1 cellular context compared by ENCODE assay signal in the genomic region with DNA sequence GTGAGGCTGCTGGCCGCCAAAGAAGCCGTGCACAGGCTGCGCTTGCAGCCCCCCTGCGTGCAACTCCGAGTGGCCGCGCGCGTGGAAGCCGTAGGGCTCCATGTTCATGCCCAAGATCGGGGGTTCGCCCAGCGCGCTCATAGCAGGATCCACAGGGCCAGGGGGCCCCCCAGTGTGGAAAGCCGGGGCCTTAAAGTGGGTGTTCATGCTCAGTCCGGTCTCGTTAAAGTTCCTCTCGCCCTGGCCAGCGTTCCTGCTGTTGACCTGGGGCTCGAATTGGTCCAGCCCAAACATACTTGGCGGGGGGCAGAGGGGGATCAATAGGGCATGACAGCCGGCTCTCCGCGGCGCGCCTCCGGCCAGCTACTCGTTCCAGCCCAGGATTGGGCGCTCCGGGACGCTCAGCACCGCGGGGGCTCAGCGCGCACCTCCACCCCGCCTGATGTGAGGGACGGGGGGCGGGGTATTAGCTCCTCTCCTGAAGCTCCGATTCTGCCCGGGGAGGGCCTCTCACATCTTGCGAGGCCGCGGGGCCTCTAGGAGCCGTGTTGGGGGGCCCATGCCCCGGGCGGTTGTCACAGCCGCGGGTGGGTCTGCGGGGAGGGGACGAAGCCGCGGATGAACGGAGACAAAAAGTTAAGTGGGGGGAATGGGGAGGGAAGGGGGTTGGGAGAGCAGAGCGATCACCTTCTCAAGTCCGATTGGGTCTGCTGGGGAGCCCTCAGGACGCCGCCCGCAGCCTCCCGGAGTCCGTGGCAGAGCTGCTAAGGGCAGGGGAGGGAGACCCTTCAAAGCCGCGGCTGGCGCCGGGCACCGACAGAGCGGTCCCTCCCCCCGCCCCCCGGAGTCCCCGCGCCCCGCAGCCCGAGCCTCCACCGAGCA.
TF ChIP-seq lines count a peak whose summit lies in the region.

No MANE protein-coding gene starts in this region.

TF ChIP-seq in HEK293, 187 proteins besides CTCF, POLR2A, EP300 and RAD21 (continued from another document):
- TF ChIP-seq, protein P1, sequence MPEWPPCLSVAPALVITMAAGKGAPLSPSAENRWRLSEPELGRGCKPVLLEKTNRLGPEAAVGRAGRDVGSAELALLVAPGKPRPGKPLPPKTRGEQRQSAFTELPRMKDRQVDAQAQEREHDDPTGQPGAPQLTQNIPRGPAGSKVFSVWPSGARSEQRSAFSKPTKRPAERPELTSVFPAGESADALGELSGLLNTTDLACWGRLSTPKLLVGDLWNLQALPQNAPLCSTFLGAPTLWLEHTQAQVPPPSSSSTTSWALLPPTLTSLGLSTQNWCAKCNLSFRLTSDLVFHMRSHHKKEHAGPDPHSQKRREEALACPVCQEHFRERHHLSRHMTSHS (tag by site-specific recombination; IDR thresholded peaks at IDR 0.05) = no peak
- TF ChIP-seq ZBTB48 (tag by site-specific recombination; IDR thresholded peaks at IDR 0.05) (no peak), KLF9 (tag by site-specific recombination; IDR thresholded peaks at IDR 0.05; ENCODE audit: low read depth) (no peak), ZNF10 (tag by site-specific recombination; IDR thresholded peaks at IDR 0.05) (no peak), ZNF501 (tag by site-specific recombination; IDR thresholded peaks at IDR 0.05) (no peak), ZXDB (tag by site-specific recombination; IDR thresholded peaks at IDR 0.05) (peak; percentile 56), ZNF776 (tag by site-specific recombination; IDR thresholded peaks at IDR 0.05; ENCODE audit: borderline replicate concordance) (no peak), ZNF239 (tag by site-specific recombination; IDR thresholded peaks at IDR 0.05) (no peak), SP3 (tag by site-specific recombination; IDR thresholded peaks at IDR 0.05) (no peak), ZNF335 (tag by site-specific recombination; conservative IDR thresholded peaks at IDR 0.05) (peak; percentile 70), ZEB2 (tag by site-specific recombination; IDR thresholded peaks at IDR 0.05) (0 out of 2 replicates have a peak, but pooled peaks have one; percentile 34), ZNF670 (tag by site-specific recombination; IDR thresholded peaks at IDR 0.05; ENCODE audit: low read depth) (no peak), WT1 (tag by site-specific recombination; IDR thresholded peaks at IDR 0.05) (no peak), ZBTB21 (tag by site-specific recombination; IDR thresholded peaks at IDR 0.05) (no peak), ZNF677 (tag by site-specific recombination; IDR thresholded peaks at IDR 0.05) (no peak), ZNF404 (tag by site-specific recombination; IDR thresholded peaks at IDR 0.05) (no peak), ZNF169 (tag by site-specific recombination; IDR thresholded peaks at IDR 0.05) (no peak), ZBTB8A (tag by site-specific recombination; IDR thresholded peaks at IDR 0.05) (peak; percentile 87), ZNF473 (tag by site-specific recombination; IDR thresholded peaks at IDR 0.05) (no peak), ZIC2 (tag by site-specific recombination; IDR thresholded peaks at IDR 0.05) (peak; percentile 98), ZNF394 (tag by site-specific recombination; IDR thresholded peaks at IDR 0.05; ENCODE audit: borderline replicate concordance) (no peak), GLI4 (tag by site-specific recombination; IDR thresholded peaks at IDR 0.05) (no peak), ZFP69B (tag by site-specific recombination; IDR thresholded peaks at IDR 0.05) (no peak), ZNF626 (tag by site-specific recombination; IDR thresholded peaks at IDR 0.05) (no peak), PRDM1 (tag by site-specific recombination; IDR thresholded peaks at IDR 0.05) (no peak), ZSCAN23 (tag by site-specific recombination; IDR thresholded peaks at IDR 0.05) (no peak), ZNF596 (tag by site-specific recombination; IDR thresholded peaks at IDR 0.05) (no peak), ZNF112 (tag by site-specific recombination; IDR thresholded peaks at IDR 0.05) (no peak), ZNF223 (tag by site-specific recombination; IDR thresholded peaks at IDR 0.05) (no peak), ZNF549 (tag by site-specific recombination; IDR thresholded peaks at IDR 0.05) (no peak), ZNF791 (tag by site-specific recombination; IDR thresholded peaks at IDR 0.05) (no peak), ZNF121 (tag by site-specific recombination; IDR thresholded peaks at IDR 0.05) (no peak), SALL2 (tag by site-specific recombination; IDR thresholded peaks at IDR 0.05; ENCODE audit: borderline replicate concordance) (no peak), ZNF423 (tag by site-specific recombination; IDR thresholded peaks at IDR 0.05) (peak; percentile 45; the same call in 1 of the 2 replicates), ZNF785 (tag by site-specific recombination; IDR thresholded peaks at IDR 0.05) (no peak), MYNN (tag by site-specific recombination; IDR thresholded peaks at IDR 0.05; ENCODE audit: borderline replicate concordance) (no peak), BCL11B (tag by site-specific recombination; IDR thresholded peaks at IDR 0.05; ENCODE audit: low read depth) (no peak), KLF8 (tag by site-specific recombination; IDR thresholded peaks at IDR 0.05) (no peak), OSR2 (tag by site-specific recombination; IDR thresholded peaks at IDR 0.05) (no peak), ZBTB17 (tag by site-specific recombination; IDR thresholded peaks at IDR 0.05) (no peak)
- TF ChIP-seq, protein P2, sequence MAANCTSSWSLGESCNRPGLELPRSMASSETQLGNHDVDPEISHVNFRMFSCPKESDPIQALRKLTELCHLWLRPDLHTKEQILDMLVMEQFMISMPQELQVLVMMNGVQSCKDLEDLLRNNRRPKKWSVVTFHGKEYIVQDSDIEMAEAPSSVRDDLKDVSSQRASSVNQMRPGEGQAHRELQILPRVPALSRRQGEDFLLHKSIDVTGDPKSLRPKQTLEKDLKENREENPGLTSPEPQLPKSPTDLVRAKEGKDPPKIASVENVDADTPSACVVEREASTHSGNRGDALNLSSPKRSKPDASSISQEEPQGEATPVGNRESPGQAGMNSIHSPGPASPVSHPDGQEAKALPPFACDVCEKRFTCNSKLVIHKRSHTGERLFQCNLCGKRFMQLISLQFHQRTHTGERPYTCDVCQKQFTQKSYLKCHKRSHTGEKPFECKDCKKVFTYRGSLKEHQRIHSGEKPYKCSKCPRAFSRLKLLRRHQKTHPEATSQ (tag by site-specific recombination; IDR thresholded peaks at IDR 0.05) = no peak
- TF ChIP-seq, protein P3, sequence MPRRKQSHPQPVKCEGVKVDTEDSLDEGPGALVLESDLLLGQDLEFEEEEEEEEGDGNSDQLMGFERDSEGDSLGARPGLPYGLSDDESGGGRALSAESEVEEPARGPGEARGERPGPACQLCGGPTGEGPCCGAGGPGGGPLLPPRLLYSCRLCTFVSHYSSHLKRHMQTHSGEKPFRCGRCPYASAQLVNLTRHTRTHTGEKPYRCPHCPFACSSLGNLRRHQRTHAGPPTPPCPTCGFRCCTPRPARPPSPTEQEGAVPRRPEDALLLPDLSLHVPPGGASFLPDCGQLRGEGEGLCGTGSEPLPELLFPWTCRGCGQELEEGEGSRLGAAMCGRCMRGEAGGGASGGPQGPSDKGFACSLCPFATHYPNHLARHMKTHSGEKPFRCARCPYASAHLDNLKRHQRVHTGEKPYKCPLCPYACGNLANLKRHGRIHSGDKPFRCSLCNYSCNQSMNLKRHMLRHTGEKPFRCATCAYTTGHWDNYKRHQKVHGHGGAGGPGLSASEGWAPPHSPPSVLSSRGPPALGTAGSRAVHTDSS (tag by site-specific recombination; IDR thresholded peaks at IDR 0.05) = no peak
- TF ChIP-seq, protein P4, sequence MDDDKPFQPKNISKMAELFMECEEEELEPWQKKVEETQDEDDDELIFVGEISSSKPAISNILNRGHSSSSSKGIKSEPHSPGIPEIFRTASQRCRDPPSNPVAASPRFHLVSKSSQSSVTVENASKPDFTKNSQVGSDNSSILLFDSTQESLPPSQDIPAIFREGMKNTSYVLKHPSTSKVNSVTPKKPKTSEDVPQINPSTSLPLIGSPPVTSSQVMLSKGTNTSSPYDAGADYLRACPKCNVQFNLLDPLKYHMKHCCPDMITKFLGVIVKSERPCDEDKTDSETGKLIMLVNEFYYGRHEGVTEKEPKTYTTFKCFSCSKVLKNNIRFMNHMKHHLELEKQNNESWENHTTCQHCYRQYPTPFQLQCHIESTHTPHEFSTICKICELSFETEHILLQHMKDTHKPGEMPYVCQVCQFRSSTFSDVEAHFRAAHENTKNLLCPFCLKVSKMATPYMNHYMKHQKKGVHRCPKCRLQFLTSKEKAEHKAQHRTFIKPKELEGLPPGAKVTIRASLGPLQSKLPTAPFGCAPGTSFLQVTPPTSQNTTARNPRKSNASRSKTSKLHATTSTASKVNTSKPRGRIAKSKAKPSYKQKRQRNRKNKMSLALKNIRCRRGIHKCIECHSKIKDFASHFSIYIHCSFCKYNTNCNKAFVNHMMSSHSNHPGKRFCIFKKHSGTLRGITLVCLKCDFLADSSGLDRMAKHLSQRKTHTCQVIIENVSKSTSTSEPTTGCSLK (tag by site-specific recombination; IDR thresholded peaks at IDR 0.05) = no peak
- TF ChIP-seq, protein P5, sequence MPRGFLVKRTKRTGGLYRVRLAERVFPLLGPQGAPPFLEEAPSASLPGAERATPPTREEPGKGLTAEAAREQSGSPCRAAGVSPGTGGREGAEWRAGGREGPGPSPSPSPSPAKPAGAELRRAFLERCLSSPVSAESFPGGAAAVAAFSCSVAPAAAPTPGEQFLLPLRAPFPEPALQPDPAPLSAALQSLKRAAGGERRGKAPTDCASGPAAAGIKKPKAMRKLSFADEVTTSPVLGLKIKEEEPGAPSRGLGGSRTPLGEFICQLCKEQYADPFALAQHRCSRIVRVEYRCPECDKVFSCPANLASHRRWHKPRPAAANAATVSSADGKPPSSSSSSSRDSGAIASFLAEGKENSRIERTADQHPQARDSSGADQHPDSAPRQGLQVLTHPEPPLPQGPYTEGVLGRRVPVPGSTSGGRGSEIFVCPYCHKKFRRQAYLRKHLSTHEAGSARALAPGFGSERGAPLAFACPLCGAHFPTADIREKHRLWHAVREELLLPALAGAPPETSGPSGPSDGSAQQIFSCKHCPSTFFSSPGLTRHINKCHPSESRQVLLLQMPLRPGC (tag by site-specific recombination; IDR thresholded peaks at IDR 0.05) = no peak
- TF ChIP-seq, protein P6, sequence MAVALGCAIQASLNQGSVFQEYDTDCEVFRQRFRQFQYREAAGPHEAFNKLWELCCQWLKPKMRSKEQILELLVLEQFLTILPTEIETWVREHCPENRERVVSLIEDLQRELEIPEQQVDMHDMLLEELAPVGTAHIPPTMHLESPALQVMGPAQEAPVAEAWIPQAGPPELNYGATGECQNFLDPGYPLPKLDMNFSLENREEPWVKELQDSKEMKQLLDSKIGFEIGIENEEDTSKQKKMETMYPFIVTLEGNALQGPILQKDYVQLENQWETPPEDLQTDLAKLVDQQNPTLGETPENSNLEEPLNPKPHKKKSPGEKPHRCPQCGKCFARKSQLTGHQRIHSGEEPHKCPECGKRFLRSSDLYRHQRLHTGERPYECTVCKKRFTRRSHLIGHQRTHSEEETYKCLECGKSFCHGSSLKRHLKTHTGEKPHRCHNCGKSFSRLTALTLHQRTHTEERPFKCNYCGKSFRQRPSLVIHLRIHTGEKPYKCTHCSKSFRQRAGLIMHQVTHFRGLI (tag by site-specific recombination; IDR thresholded peaks at IDR 0.05) = no peak
- TF ChIP-seq, protein P7, sequence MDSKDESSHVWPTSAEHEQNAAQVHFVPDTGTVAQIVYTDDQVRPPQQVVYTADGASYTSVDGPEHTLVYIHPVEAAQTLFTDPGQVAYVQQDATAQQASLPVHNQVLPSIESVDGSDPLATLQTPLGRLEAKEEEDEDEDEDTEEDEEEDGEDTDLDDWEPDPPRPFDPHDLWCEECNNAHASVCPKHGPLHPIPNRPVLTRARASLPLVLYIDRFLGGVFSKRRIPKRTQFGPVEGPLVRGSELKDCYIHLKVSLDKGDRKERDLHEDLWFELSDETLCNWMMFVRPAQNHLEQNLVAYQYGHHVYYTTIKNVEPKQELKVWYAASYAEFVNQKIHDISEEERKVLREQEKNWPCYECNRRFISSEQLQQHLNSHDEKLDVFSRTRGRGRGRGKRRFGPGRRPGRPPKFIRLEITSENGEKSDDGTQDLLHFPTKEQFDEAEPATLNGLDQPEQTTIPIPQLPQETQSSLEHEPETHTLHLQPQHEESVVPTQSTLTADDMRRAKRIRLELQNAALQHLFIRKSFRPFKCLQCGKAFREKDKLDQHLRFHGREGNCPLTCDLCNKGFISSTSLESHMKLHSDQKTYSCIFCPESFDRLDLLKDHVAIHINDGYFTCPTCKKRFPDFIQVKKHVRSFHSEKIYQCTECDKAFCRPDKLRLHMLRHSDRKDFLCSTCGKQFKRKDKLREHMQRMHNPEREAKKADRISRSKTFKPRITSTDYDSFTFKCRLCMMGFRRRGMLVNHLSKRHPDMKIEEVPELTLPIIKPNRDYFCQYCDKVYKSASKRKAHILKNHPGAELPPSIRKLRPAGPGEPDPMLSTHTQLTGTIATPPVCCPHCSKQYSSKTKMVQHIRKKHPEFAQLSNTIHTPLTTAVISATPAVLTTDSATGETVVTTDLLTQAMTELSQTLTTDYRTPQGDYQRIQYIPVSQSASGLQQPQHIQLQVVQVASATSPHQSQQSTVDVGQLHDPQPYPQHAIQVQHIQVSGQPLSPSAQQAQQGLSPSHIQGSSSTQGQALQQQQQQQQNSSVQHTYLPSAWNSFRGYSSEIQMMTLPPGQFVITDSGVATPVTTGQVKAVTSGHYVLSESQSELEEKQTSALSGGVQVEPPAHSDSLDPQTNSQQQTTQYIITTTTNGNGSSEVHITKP (tag by site-specific recombination; IDR thresholded peaks at IDR 0.05) = peak; percentile 71
- TF ChIP-seq, protein P8, sequence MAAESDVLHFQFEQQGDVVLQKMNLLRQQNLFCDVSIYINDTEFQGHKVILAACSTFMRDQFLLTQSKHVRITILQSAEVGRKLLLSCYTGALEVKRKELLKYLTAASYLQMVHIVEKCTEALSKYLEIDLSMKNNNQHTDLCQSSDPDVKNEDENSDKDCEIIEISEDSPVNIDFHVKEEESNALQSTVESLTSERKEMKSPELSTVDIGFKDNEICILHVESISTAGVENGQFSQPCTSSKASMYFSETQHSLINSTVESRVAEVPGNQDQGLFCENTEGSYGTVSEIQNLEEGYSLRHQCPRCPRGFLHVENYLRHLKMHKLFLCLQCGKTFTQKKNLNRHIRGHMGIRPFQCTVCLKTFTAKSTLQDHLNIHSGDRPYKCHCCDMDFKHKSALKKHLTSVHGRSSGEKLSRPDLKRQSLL (tag by site-specific recombination; IDR thresholded peaks at IDR 0.05) = no peak
